In genomic region chrX:48597353-48598264, GRCh38 we compare ENCODE assay signal across 8 cellular contexts. TPM values are rescaled to one million over a fixed set of nuclear protein-coding genes. Genes with fewer than 3 reads are reported as not detected.
DNase-seq lines count a peak whose midpoint lies in the region; ATAC-seq and TF ChIP-seq lines count a peak whose summit lies in the region.

WDR13 (plus strand) TSS chrX:48597492; CDS start chrX:48597997, 505 bp downstream.

- H4K20me1 ChIP-seq in DOHH2 (ENCODE audit: control insufficient read depth, insufficient read depth, low read depth, low read length): no peaks in the 10 kb centered on the region
- H4K20me1 ChIP-seq in MM.1S (ENCODE audit: insufficient read depth, low read length): no peaks in the 10 kb centered on the region

- no peaks in the 10 kb centered on the region for H3F3A ChIP-seq in DOHH2 (ENCODE audit: control insufficient read depth, insufficient read depth)
- no peaks in the 10 kb centered on the region for H3F3A ChIP-seq in MM.1S (ENCODE audit: insufficient read depth, low read length)

- H3K79me2 ChIP-seq in DOHH2 (ENCODE audit: control insufficient read depth, low read length): 0 out of 2 replicates have a peak, but pooled peaks cover 2% of the 10 kb centered on the region
- H3K79me2 ChIP-seq in MM.1S (ENCODE audit: low read length): 0 out of 2 replicates have a peak, but pooled peaks cover 2% of the 10 kb centered on the region

- peak within 1 kb of the TSS; percentile 94 for H3K4me3 Mint-ChIP-seq in natural killer cell treated with Interleukin-12 subunit alpha and Interleukin-12 subunit beta and Interleukin-15 and Interleukin-18, amount 100 ng/mL, for 72 hours

- H3K9me3 Mint-ChIP-seq in natural killer cell treated with Interleukin-12 subunit alpha and Interleukin-12 subunit beta and Interleukin-15 and Interleukin-18, amount 100 ng/mL, for 72 hours: no peaks in the 10 kb centered on the region

- DNase-seq in GOT3 (lab: John Stamatoyannopoulos, UW): peak; percentile 82
- peak; percentile 91 for DNase-seq in MM.1S
- DNase-seq in SHP77 treated with DMSO at 0.1 percent for 48 hours (lab: John Stamatoyannopoulos, UW): peak; percentile 61
- DNase-seq in activated effector memory CD4-positive, alpha-beta T cell treated with anti-CD3 and anti-CD28 coated beads, Interleukin-2, amount 50 U/mL, for 16 hours: peak; percentile 95
- peak; percentile 97 for DNase-seq in fibroblast of pulmonary artery (ENCODE audit: low read depth)
- DNase-seq in natural killer cell treated with Interleukin-12 subunit alpha and Interleukin-12 subunit beta and Interleukin-15 and Interleukin-18, amount 100 ng/mL, for 72 hours (ENCODE audit: low spot score): peak; percentile 89
- DNase-seq in stimulated activated naive CD4-positive, alpha-beta T cell treated with Interleukin-2 at 50 U/mL for 16 hours (lab: John Stamatoyannopoulos, UW): peak; percentile 83

- H3K4me2 ChIP-seq in DOHH2 (ENCODE audit: low read length) (peak within 1 kb of the TSS; percentile 86), MM.1S (ENCODE audit: low read depth, low read length) (peak within 1 kb of the TSS; percentile 72)

- H3K4me3 ChIP-seq in DOHH2 (ENCODE audit: low read length) (peak within 1 kb of the TSS; percentile 99), MM.1S (ENCODE audit: low read length) (peak within 1 kb of the TSS; percentile 94), fibroblast of pulmonary artery (replicated peaks; ENCODE audit: low read depth, low read length) (peak within 1 kb of the TSS; percentile 65)

- H3K27me3 ChIP-seq in DOHH2 (ENCODE audit: control insufficient read depth, low read length) (no peaks in the 10 kb centered on the region), MM.1S (replicated peaks; ENCODE audit: insufficient read depth, low read length) (no peaks in the 10 kb centered on the region)

- peaks cover 9 to 15% of the 10 kb centered on the region in 2 donors for H3K4me1 Mint-ChIP-seq in natural killer cell treated with Interleukin-12 subunit alpha and Interleukin-12 subunit beta and Interleukin-15 and Interleukin-18, amount 100 ng/mL, for 72 hours (ENCODE audit: low read depth in 2 of 2)

- H3K9me3 ChIP-seq in DOHH2 (ENCODE audit: control insufficient read depth, insufficient read depth, low read length): no peaks in the 10 kb centered on the region
- H3K9me3 ChIP-seq in MM.1S (replicated peaks; ENCODE audit: insufficient read depth, low read length): no peaks in the 10 kb centered on the region

- peaks cover 5% of the 10 kb centered on the region for H3K36me3 ChIP-seq in DOHH2 (ENCODE audit: control insufficient read depth, low read length)
- no peaks in the 10 kb centered on the region for H3K36me3 ChIP-seq in MM.1S (replicated peaks; ENCODE audit: insufficient read depth, low read length)

- H3K27ac ChIP-seq in DOHH2 (ENCODE audit: low read depth, low read length) (peak within 1 kb of the TSS; percentile 80), MM.1S (ENCODE audit: low read length) (peak within 1 kb of the TSS; percentile 98)

- no peaks in the 10 kb centered on the region for H3K9me2 ChIP-seq in DOHH2 (replicated peaks; ENCODE audit: control insufficient read depth, low read length)
- no peaks in the 10 kb centered on the region for H3K9me2 ChIP-seq in MM.1S (replicated peaks; ENCODE audit: insufficient read depth, low read length)

- TF ChIP-seq CTCF in DOHH2 (IDR thresholded peaks at IDR 0.05; ENCODE audit: low read depth, low read length, poor library complexity, severe bottlenecking) (no peak), MM.1S (IDR thresholded peaks at IDR 0.05; ENCODE audit: low read length) (no peak), fibroblast of pulmonary artery (IDR thresholded peaks at IDR 0.05; ENCODE audit: low read length, missing control alignments) (no peak)

- peak within 1 kb of the TSS; percentile 91 to 96 for H3K27ac Mint-ChIP-seq in natural killer cell treated with Interleukin-12 subunit alpha and Interleukin-12 subunit beta and Interleukin-15 and Interleukin-18, amount 100 ng/mL, for 72 hours

- H3K4me1 ChIP-seq in DOHH2 (ENCODE audit: control insufficient read depth, low read length) (peaks cover 11% of the 10 kb centered on the region), MM.1S (ENCODE audit: low read length) (no peaks in the 10 kb centered on the region)

- peak within 1 kb of the TSS; percentile 96 for H3K9ac ChIP-seq in MM.1S (ENCODE audit: low read length)

- peak within 1 kb of the TSS; percentile 78 for H2AFZ ChIP-seq in MM.1S (ENCODE audit: low read length)

- H3K36me3 Mint-ChIP-seq in natural killer cell treated with Interleukin-12 subunit alpha and Interleukin-12 subunit beta and Interleukin-15 and Interleukin-18, amount 100 ng/mL, for 72 hours: peaks cover 3% of the 10 kb centered on the region

- no peaks in the 10 kb centered on the region for H3K27me3 Mint-ChIP-seq in natural killer cell treated with Interleukin-12 subunit alpha and Interleukin-12 subunit beta and Interleukin-15 and Interleukin-18, amount 100 ng/mL, for 72 hours

- ATAC-seq in natural killer cell treated with Interleukin-12 subunit alpha and Interleukin-12 subunit beta and Interleukin-15 and Interleukin-18, amount 100 ng/mL, for 72 hours: peak; percentile 92 to 93

RNA-seq across cellular contexts. Expression of gene WDR13, which starts in this region (rescaled TPM):
- total RNA-seq in natural killer cell treated with Interleukin-12 subunit alpha and Interleukin-12 subunit beta and Interleukin-15 and Interleukin-18, amount 100 ng/mL, for 72 hours: 10 to 100 TPM; 39.7 to 64.7 TPM

Comparison
In these comparisons a context has a peak if more than half of its experiments do, and no peak if none do; other contexts are left out.
1. Peak in every context shown above with its lines: DNase-seq, ATAC-seq, H3K4me3 ChIP-seq and H3K27ac ChIP-seq.